ENCODE assay signal across 14 cellular contexts in genomic region chr9:127444283-127444920, GRCh38. TPM values are rescaled to one million over a fixed set of nuclear protein-coding genes. Genes with fewer than 3 reads are reported as not detected.
DNase-seq lines count a peak whose midpoint lies in the region; ATAC-seq and TF ChIP-seq lines count a peak whose summit lies in the region.
"Had no signal": no experiment of that assay in that cellular context is flagged by ENCODE, and none has a peak within 500 bp of the region (broad histone marks: within the 10 kb centered on the region; RNA-seq: fewer than 3 reads in every experiment).

No MANE protein-coding gene starts in this region.

- H3K4me3 Mint-ChIP-seq in type B pancreatic cell, result no peak overlapping the region
- H3K4me3 Mint-ChIP-seq: activated CD4-positive, alpha-beta T cell treated with anti-CD3 and anti-CD28 coated beads, Interleukin-2, amount 10 ng/mL, durations not matched to agents 24 days and 14 days; stimulated activated memory B cell treated with anti-CD40 and anti-IgM and Interleukin-4, amounts not matched to agents 10 μg/mL and 1 μg/mL and 100 μg/mL, for 72 hours had no signal

- peak; percentile 54 for DNase-seq in stimulated activated CD4-positive, alpha-beta T cell treated with anti-CD3 and anti-CD28 coated beads, Interleukin-15, amount 100 ng/mL, for 24 hours
- no peak for DNase-seq in stimulated activated CD4-positive, alpha-beta T cell treated with anti-CD3 and anti-CD28 coated beads, Interleukin-4, amount 100 ng/mL, for 4 hours
- DNase-seq in RWPE1 (ENCODE audit: low spot score) (no peak), fibroblast of peridontal ligament (ENCODE audit: extremely low read depth) (peak; percentile 2), type B pancreatic cell (ENCODE audit: extremely low spot score, unreplicated experiment) (no peak), NOMO-1 treated with dmso at 0.1 percent for 144 hours (lab: John Stamatoyannopoulos, UW; ENCODE audit: unreplicated experiment) (no peak)
- DNase-seq: activated CD4-positive, alpha-beta T cell treated with anti-CD3 and anti-CD28 coated beads, Interleukin-2, amount 10 ng/mL, durations not matched to agents 24 days and 14 days; hippocampal formation; NCI-H2107; Right ventricle myocardium superior; small intestine had no signal

- no peaks in the 10 kb centered on the region for H3K27me3 Mint-ChIP-seq in type B pancreatic cell
- H3K27me3 Mint-ChIP-seq: activated CD4-positive, alpha-beta T cell treated with anti-CD3 and anti-CD28 coated beads, Interleukin-2, amount 10 ng/mL, durations not matched to agents 24 days and 14 days; stimulated activated memory B cell treated with anti-CD40 and anti-IgM and Interleukin-4, amounts not matched to agents 10 μg/mL and 1 μg/mL and 100 μg/mL, for 72 hours had no signal

- peak overlapping the region; percentile 66 for H3K27ac ChIP-seq in RWPE1

- no peaks in the 10 kb centered on the region for H3K9me3 Mint-ChIP-seq in type B pancreatic cell

- peaks cover 70% of the 10 kb centered on the region for H3K36me3 Mint-ChIP-seq in type B pancreatic cell

- CTCF ChIA-PET in RWPE1 (lab: Yijun Ruan, JAX), result no interaction called here

- no peak for ATAC-seq in HG03175 (IDR thresholded peaks at IDR 0.05; ENCODE audit: unreplicated experiment)
- no peak for ATAC-seq in HG02678 (IDR thresholded peaks at IDR 0.05; ENCODE audit: unreplicated experiment)
- ATAC-seq: stimulated activated memory B cell treated with anti-CD40 and anti-IgM and Interleukin-4, amounts not matched to agents 10 μg/mL and 1 μg/mL and 100 μg/mL, for 72 hours had no signal

- POLR2A ChIA-PET in RWPE1 (lab: Yijun Ruan, JAX; ENCODE audit: low non-redundant PET), result interaction anchor here (0.9 kb wide), 1 partner anchor 20 kb away, joined by 4 read pairs; the partner anchor contains the start of gene ZNF79

- peaks cover 20% of the 10 kb centered on the region for H3K4me1 Mint-ChIP-seq in type B pancreatic cell (ENCODE audit: unreplicated experiment)

- H3K27ac Mint-ChIP-seq in type B pancreatic cell, result peak overlapping the region; percentile 60
- H3K27ac Mint-ChIP-seq: stimulated activated memory B cell treated with anti-CD40 and anti-IgM and Interleukin-4, amounts not matched to agents 10 μg/mL and 1 μg/mL and 100 μg/mL, for 72 hours had no signal

- TF ChIP-seq CTCF in RWPE1 (conservative IDR thresholded peaks at IDR 0.05; ENCODE audit: low read depth) (no peak), type B pancreatic cell (conservative IDR thresholded peaks at IDR 0.05) (no peak)

RNA-seq across cellular contexts. Expression of gene RPL12, which starts 6.8 kb away (rescaled TPM):
- total RNA-seq in type B pancreatic cell (ENCODE audit: low replicate concordance), result 1,238 and 1,343 TPM in 2 replicates

RNA-seq across cellular contexts. Expression of gene LRSAM1, which starts 6.9 kb away (rescaled TPM):
- total RNA-seq in type B pancreatic cell (ENCODE audit: low replicate concordance), result 16.0 and 20.6 TPM in 2 replicates

RNA-seq across cellular contexts. Expression of gene ZNF79, which starts 20.2 kb away (rescaled TPM):
- 14.1 and 18.7 TPM in 2 replicates for total RNA-seq in type B pancreatic cell (ENCODE audit: low replicate concordance)

RNA-seq across cellular contexts. Expression of gene SLC2A8, which starts 47.4 kb away (rescaled TPM):
- 40.2 and 53.1 TPM in 2 replicates for total RNA-seq in type B pancreatic cell (ENCODE audit: low replicate concordance)

Comparison
In these comparisons a context has a peak if more than half of its experiments do, and no peak if none do; other contexts are left out.
1. DNase-seq: peak in stimulated activated CD4-positive, alpha-beta T cell treated with anti-CD3 and anti-CD28 coated beads, Interleukin-15, amount 100 ng/mL, for 24 hours (single experiment) and fibroblast of peridontal ligament (single experiment); none in stimulated activated CD4-positive, alpha-beta T cell treated with anti-CD3 and anti-CD28 coated beads, Interleukin-4, amount 100 ng/mL, for 4 hours (0 of 2), RWPE1 (single experiment), type B pancreatic cell (single experiment) and NOMO-1 treated with dmso at 0.1 percent for 144 hours (single experiment).